In the genomic region with DNA sequence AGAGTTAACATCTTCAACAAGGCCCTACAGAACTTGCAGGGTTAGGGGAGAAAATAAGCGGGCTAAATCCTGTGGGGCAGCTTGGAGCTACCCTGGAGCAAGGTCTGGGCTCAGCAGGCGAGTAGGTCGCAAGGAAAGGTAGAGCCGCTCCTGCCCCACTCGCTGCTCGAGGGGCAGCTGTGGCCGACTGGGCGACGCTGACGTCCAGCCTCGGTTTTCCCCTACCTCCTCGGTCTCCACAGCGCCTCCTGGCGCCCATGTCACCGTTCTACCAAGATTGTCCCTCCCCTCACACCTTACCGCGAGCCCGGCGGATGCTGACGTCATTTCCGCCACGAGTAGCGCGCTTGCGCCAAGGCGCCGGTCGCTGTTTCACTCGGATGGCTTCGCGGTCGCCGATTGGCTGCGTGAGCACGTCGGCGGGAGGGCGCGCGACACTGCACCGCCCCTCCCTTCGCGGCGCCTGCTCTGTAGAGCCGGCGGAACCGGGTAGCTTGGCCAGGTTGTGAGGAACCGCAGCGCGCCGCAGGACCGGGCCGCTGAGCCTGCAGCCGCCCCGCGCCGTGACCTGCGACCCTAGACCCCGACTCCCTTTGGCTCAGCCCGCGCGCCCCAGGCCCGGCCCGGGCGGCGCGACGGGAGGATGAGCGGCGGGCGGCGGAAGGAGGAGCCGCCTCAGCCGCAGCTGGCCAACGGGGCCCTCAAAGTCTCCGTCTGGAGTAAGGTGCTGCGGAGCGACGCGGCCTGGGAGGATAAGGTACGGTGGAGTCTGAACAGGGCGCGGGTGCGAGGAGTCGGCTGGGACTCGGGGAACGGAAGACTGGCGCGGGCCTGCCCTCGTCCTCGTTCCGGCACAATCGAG, we compare ENCODE assay signal across 1 cellular context.
A peak's percentile ranks its signal among the peaks of the same experiment; 100 is the strongest.
TF ChIP-seq lines count a peak whose summit lies in the region.

Gene RAB5IF (plus strand): TSS at position 471 of the 862 bp plus-strand sequence. CDS start 173 bp downstream, at position 644.

TF ChIP-seq in HEK293, 187 proteins besides CTCF, POLR2A, EP300 and RAD21 (continued from another document and continues in another):
- TF ChIP-seq ZNF473 (tag by site-specific recombination; IDR thresholded peaks at IDR 0.05) (no peak), ZNF426 (tag by site-specific recombination; IDR thresholded peaks at IDR 0.05) (no peak), ZNF138 (tag by site-specific recombination; IDR thresholded peaks at IDR 0.05; ENCODE audit: borderline replicate concordance) (no peak), ZBTB17 (tag by site-specific recombination; IDR thresholded peaks at IDR 0.05) (peak; percentile 97), ZNF140 (tag by site-specific recombination; IDR thresholded peaks at IDR 0.05) (no peak), ZNF830 (tag by site-specific recombination; IDR thresholded peaks at IDR 0.05; ENCODE audit: low read depth) (no peak), ZNF785 (tag by site-specific recombination; IDR thresholded peaks at IDR 0.05) (no peak), ZNF623 (tag by site-specific recombination; IDR thresholded peaks at IDR 0.05) (no peak), ZNF48 (tag by site-specific recombination; IDR thresholded peaks at IDR 0.05) (no peak), ZNF514 (tag by site-specific recombination; IDR thresholded peaks at IDR 0.05) (no peak), ZNF248 (tag by site-specific recombination; IDR thresholded peaks at IDR 0.05) (no peak), ZNF558 (tag by site-specific recombination; IDR thresholded peaks at IDR 0.05) (no peak), ZNF394 (tag by site-specific recombination; IDR thresholded peaks at IDR 0.05; ENCODE audit: borderline replicate concordance) (peak; percentile 67; the same call in 1 of the 2 replicates), ZNF580 (tag by site-specific recombination; IDR thresholded peaks at IDR 0.05) (no peak; the same call in none of the 2 replicates), ZNF114 (tag by site-specific recombination; IDR thresholded peaks at IDR 0.05) (no peak), KLF17 (tag by site-specific recombination; IDR thresholded peaks at IDR 0.05) (peak; percentile 96), ZNF571 (tag by site-specific recombination; IDR thresholded peaks at IDR 0.05) (no peak), EGR2 (tag by site-specific recombination; IDR thresholded peaks at IDR 0.05; ENCODE audit: low read depth) (no peak), MZF1 (tag by site-specific recombination; IDR thresholded peaks at IDR 0.05; ENCODE audit: borderline replicate concordance) (no peak), ZXDB (tag by site-specific recombination; IDR thresholded peaks at IDR 0.05) (peak; percentile 63), ZNF585B (tag by site-specific recombination; IDR thresholded peaks at IDR 0.05) (no peak), PRDM1 (tag by site-specific recombination; IDR thresholded peaks at IDR 0.05) (peak; percentile 40; the same call in 1 of the 2 replicates), ZNF239 (tag by site-specific recombination; IDR thresholded peaks at IDR 0.05) (no peak), ZSCAN18 (tag by site-specific recombination; IDR thresholded peaks at IDR 0.05) (0 out of 2 replicates have a peak, but pooled peaks have one; percentile 22), ZNF626 (tag by site-specific recombination; IDR thresholded peaks at IDR 0.05) (no peak), ZNF404 (tag by site-specific recombination; IDR thresholded peaks at IDR 0.05) (no peak), OVOL3 (tag by site-specific recombination; IDR thresholded peaks at IDR 0.05) (no peak), ZNF112 (tag by site-specific recombination; IDR thresholded peaks at IDR 0.05) (no peak), ZNF660 (tag by site-specific recombination; IDR thresholded peaks at IDR 0.05) (no peak; the same call in 1 of the 2 replicates), ZNF658 (tag by site-specific recombination; IDR thresholded peaks at IDR 0.05) (no peak), ZNF747 (tag by site-specific recombination; IDR thresholded peaks at IDR 0.05) (no peak), ZNF184 (tag by site-specific recombination; IDR thresholded peaks at IDR 0.05) (no peak), YY1 (tag by site-specific recombination; IDR thresholded peaks at IDR 0.05) (no peak; the same call in 1 of the 2 replicates), AEBP2 (tag by site-specific recombination; IDR thresholded peaks at IDR 0.05; ENCODE audit: borderline replicate concordance) (no peak), ZFP41 (tag by site-specific recombination; IDR thresholded peaks at IDR 0.05; ENCODE audit: borderline replicate concordance) (no peak), ZNF664 (tag by site-specific recombination; IDR thresholded peaks at IDR 0.05) (no peak), ZNF792 (tag by site-specific recombination; IDR thresholded peaks at IDR 0.05) (no peak), ZNF768 (tag by site-specific recombination; IDR thresholded peaks at IDR 0.05) (no peak), ZBTB20 (tag by site-specific recombination; IDR thresholded peaks at IDR 0.05) (peak; percentile 11; the same call in 1 of the 2 replicates), ZNF701 (tag by site-specific recombination; IDR thresholded peaks at IDR 0.05) (no peak), ZNF549 (tag by site-specific recombination; IDR thresholded peaks at IDR 0.05) (no peak), ZNF521 (tag by site-specific recombination; IDR thresholded peaks at IDR 0.05) (no peak), ZNF391 (tag by site-specific recombination; IDR thresholded peaks at IDR 0.05; ENCODE audit: borderline replicate concordance, low read depth) (peak; percentile 74; the same call in 1 of the 2 replicates), ZNF629 (tag by site-specific recombination; IDR thresholded peaks at IDR 0.05) (peak; percentile 96), ZNF221 (tag by site-specific recombination; IDR thresholded peaks at IDR 0.05; ENCODE audit: borderline replicate concordance) (no peak), ZNF37A (tag by site-specific recombination; IDR thresholded peaks at IDR 0.05) (no peak), WT1 (tag by site-specific recombination; IDR thresholded peaks at IDR 0.05) (peak; percentile 64), HIC1 (tag by site-specific recombination; IDR thresholded peaks at IDR 0.05) (peak; percentile 20; the same call in 1 of the 2 replicates), ZFHX2 (tag by site-specific recombination; conservative IDR thresholded peaks at IDR 0.05) (no peak), ZNF302 (tag by site-specific recombination; IDR thresholded peaks at IDR 0.05; ENCODE audit: low read depth) (no peak)
- TF ChIP-seq, protein P1, sequence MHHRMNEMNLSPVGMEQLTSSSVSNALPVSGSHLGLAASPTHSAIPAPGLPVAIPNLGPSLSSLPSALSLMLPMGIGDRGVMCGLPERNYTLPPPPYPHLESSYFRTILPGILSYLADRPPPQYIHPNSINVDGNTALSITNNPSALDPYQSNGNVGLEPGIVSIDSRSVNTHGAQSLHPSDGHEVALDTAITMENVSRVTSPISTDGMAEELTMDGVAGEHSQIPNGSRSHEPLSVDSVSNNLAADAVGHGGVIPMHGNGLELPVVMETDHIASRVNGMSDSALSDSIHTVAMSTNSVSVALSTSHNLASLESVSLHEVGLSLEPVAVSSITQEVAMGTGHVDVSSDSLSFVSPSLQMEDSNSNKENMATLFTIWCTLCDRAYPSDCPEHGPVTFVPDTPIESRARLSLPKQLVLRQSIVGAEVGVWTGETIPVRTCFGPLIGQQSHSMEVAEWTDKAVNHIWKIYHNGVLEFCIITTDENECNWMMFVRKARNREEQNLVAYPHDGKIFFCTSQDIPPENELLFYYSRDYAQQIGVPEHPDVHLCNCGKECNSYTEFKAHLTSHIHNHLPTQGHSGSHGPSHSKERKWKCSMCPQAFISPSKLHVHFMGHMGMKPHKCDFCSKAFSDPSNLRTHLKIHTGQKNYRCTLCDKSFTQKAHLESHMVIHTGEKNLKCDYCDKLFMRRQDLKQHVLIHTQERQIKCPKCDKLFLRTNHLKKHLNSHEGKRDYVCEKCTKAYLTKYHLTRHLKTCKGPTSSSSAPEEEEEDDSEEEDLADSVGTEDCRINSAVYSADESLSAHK (tag by site-specific recombination; IDR thresholded peaks at IDR 0.05), result peak; percentile 30; the same call in 1 of the 2 replicates
- TF ChIP-seq, protein P2, sequence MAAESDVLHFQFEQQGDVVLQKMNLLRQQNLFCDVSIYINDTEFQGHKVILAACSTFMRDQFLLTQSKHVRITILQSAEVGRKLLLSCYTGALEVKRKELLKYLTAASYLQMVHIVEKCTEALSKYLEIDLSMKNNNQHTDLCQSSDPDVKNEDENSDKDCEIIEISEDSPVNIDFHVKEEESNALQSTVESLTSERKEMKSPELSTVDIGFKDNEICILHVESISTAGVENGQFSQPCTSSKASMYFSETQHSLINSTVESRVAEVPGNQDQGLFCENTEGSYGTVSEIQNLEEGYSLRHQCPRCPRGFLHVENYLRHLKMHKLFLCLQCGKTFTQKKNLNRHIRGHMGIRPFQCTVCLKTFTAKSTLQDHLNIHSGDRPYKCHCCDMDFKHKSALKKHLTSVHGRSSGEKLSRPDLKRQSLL (tag by site-specific recombination; IDR thresholded peaks at IDR 0.05), result no peak
- TF ChIP-seq, protein P3, sequence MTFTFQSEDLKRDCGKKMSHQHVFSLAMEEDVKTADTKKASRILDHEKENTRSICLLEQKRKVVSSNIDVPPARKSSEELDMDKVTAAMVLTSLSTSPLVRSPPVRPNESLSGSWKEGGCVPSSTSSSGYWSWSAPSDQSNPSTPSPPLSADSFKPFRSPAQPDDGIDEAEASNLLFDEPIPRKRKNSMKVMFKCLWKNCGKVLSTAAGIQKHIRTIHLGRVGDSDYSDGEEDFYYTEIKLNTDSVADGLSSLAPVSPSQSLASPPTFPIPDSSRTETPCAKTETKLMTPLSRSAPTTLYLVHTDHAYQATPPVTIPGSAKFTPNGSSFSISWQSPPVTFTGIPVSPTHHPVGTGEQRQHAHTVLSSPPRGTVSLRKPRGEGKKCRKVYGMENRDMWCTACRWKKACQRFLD (tag by site-specific recombination; IDR thresholded peaks at IDR 0.05), result no peak
- TF ChIP-seq, protein P4, sequence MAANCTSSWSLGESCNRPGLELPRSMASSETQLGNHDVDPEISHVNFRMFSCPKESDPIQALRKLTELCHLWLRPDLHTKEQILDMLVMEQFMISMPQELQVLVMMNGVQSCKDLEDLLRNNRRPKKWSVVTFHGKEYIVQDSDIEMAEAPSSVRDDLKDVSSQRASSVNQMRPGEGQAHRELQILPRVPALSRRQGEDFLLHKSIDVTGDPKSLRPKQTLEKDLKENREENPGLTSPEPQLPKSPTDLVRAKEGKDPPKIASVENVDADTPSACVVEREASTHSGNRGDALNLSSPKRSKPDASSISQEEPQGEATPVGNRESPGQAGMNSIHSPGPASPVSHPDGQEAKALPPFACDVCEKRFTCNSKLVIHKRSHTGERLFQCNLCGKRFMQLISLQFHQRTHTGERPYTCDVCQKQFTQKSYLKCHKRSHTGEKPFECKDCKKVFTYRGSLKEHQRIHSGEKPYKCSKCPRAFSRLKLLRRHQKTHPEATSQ (tag by site-specific recombination; IDR thresholded peaks at IDR 0.05), result peak; percentile 86; the same call in 1 of the 2 replicates
